Comparison of ENCODE assay signal across 1 cellular context in genomic region chr6:105769987-105770386, GRCh38.
TF ChIP-seq lines count a peak whose summit lies in the region.

No MANE protein-coding gene starts in this region.

TF ChIP-seq in IMR-90, 13 proteins besides CTCF, POLR2A, EP300 and RAD21:
- TF ChIP-seq FOS (IDR thresholded peaks at IDR 0.05; ENCODE audit: low read depth, low read length) (0 out of 2 replicates have a peak, but pooled peaks have one; percentile 8), USF2 (IDR thresholded peaks at IDR 0.05; ENCODE audit: low read depth, low read length) (peak; percentile 69), ELK1 (IDR thresholded peaks at IDR 0.05; ENCODE audit: borderline replicate concordance, low read depth, low read length) (no peak), CEBPB (IDR thresholded peaks at IDR 0.05; ENCODE audit: low read depth, low read length) (peak; percentile 16; the same call in 1 of the 2 replicates), MXI1 (IDR thresholded peaks at IDR 0.05; ENCODE audit: borderline replicate concordance, low read depth, low read length) (no peak), RFX5 (IDR thresholded peaks at IDR 0.05; ENCODE audit: low read depth, low read length) (no peak), SMC3 (IDR thresholded peaks at IDR 0.05; ENCODE audit: low read depth, low read length) (no peak)
